In genomic region chr20:23165307-23165750, GRCh38 we compare ENCODE assay signal across 18 cellular contexts.
DNase-seq lines count a peak whose midpoint lies in the region; ATAC-seq and TF ChIP-seq lines count a peak whose summit lies in the region.
"Had no signal": no experiment of that assay in that cellular context is flagged by ENCODE, and none has a peak within 500 bp of the region (broad histone marks: within the 10 kb centered on the region; RNA-seq: fewer than 3 reads in every experiment).

No MANE protein-coding gene starts in this region.

- H3K9me3 ChIP-seq in WERI-Rb-1 (ENCODE audit: severe bottlenecking): no peaks in the 10 kb centered on the region
- no peaks in the 10 kb centered on the region for H3K9me3 ChIP-seq in tibial artery

- H3K9me3 Mint-ChIP-seq in activated CD8-positive, alpha-beta memory T cell treated with anti-CD3 and anti-CD28 coated beads, Interleukin-2, amount 10 ng/mL, durations not matched to agents 7 days and 5 days (ENCODE audit: low read depth): no peaks in the 10 kb centered on the region
- H3K9me3 Mint-ChIP-seq in glutamatergic neuron (ENCODE audit: unreplicated experiment): no peaks in the 10 kb centered on the region
- H3K9me3 Mint-ChIP-seq: activated T-helper 1 cell treated with anti-CD3 and anti-CD28 coated beads, Interleukin-12 subunit alpha, Interleukin-12 subunit beta, Interleukin-2, Interleukin-4 antibody, amounts not matched to agents 30 ng/mL and 10 ng/mL and 1 ng/mL, durations not matched to agents 14 hours and 24 hours and 36 hours; mesothelial cell of epicardium had no signal

- intact Hi-C loops in tibial artery (cut with DNase I; ENCODE audit: low total_unique reads): loop anchor here (10.0 kb wide), 1 partner anchor 69 kb away; no protein-coding TSS in a partner anchor

- H3K36me3 ChIP-seq in WERI-Rb-1: no peaks in the 10 kb centered on the region
- H3K36me3 ChIP-seq in tibial artery: no peaks in the 10 kb centered on the region

- CTCF ChIA-PET in activated CD8-positive, alpha-beta memory T cell treated with anti-CD3 and anti-CD28 coated beads, Interleukin-2, amount 10 ng/mL, durations not matched to agents 7 days and 5 days (lab: Charles Lee): no interaction called here

- no peaks in the 10 kb centered on the region for H3K36me3 Mint-ChIP-seq in activated CD8-positive, alpha-beta memory T cell treated with anti-CD3 and anti-CD28 coated beads, Interleukin-2, amount 10 ng/mL, durations not matched to agents 7 days and 5 days
- no peaks in the 10 kb centered on the region for H3K36me3 Mint-ChIP-seq in glutamatergic neuron (ENCODE audit: unreplicated experiment)
- H3K36me3 Mint-ChIP-seq: IgD-negative memory B cell, mesothelial cell of epicardium had no signal

- H3K4me1 ChIP-seq in tibial artery: peaks cover 0 to 40% (median 36%) of the 10 kb centered on the region in 4 donors

- H3K4me1 Mint-ChIP-seq in activated CD8-positive, alpha-beta memory T cell treated with anti-CD3 and anti-CD28 coated beads, Interleukin-2, amount 10 ng/mL, durations not matched to agents 7 days and 5 days: peaks cover 2% of the 10 kb centered on the region
- H3K4me1 Mint-ChIP-seq in glutamatergic neuron (ENCODE audit: low read depth, unreplicated experiment): peaks cover 2% of the 10 kb centered on the region
- H3K4me1 Mint-ChIP-seq: IgD-negative memory B cell had no signal

- H3K27me3 ChIP-seq in WERI-Rb-1 (ENCODE audit: insufficient read depth, low read depth, severe bottlenecking) (peaks cover 28% of the 10 kb centered on the region), tibial artery (no peaks in the 10 kb centered on the region)

- H3K27ac Mint-ChIP-seq in activated CD8-positive, alpha-beta memory T cell treated with anti-CD3 and anti-CD28 coated beads, Interleukin-2, amount 10 ng/mL, durations not matched to agents 7 days and 5 days: no peak overlapping the region
- H3K27ac Mint-ChIP-seq in glutamatergic neuron (ENCODE audit: unreplicated experiment): no peak overlapping the region
- H3K27ac Mint-ChIP-seq: activated T-helper 1 cell treated with anti-CD3 and anti-CD28 coated beads, Interleukin-12 subunit alpha, Interleukin-12 subunit beta, Interleukin-2, Interleukin-4 antibody, amounts not matched to agents 30 ng/mL and 10 ng/mL and 1 ng/mL, durations not matched to agents 14 hours and 24 hours and 36 hours; IgD-negative memory B cell had no signal

- peaks cover 2% of the 10 kb centered on the region for H3K27me3 Mint-ChIP-seq in activated CD8-positive, alpha-beta memory T cell treated with anti-CD3 and anti-CD28 coated beads, Interleukin-2, amount 10 ng/mL, durations not matched to agents 7 days and 5 days
- H3K27me3 Mint-ChIP-seq in glutamatergic neuron (ENCODE audit: unreplicated experiment): peaks cover 6% of the 10 kb centered on the region

- TF ChIP-seq CTCF in WERI-Rb-1 (IDR thresholded peaks at IDR 0.05; ENCODE audit: low read depth, low read length) (peak; percentile 26; the same call in 1 of the 2 replicates), tibial artery (IDR thresholded peaks at IDR 0.05) (no peak), glutamatergic neuron (IDR thresholded peaks at IDR 0.05; ENCODE audit: partially characterized antibody, unreplicated experiment) (no peak)

- peak; percentile 22 for DNase-seq in activated CD8-positive, alpha-beta memory T cell treated with anti-CD3 and anti-CD28 coated beads, Interleukin-2, amount 50 U/mL, for 48 hours
- no peak for DNase-seq in activated CD8-positive, alpha-beta memory T cell treated with anti-CD3 and anti-CD28 coated beads, Interleukin-2, amount 10 ng/mL, durations not matched to agents 7 days and 5 days
- DNase-seq in WERI-Rb-1: no peak
- DNase-seq in islet precursor cell: peak; percentile 60
- peak in 1 of 2 donors; percentile 54 for DNase-seq in tibial artery
- no peak for DNase-seq in SHP77 (lab: John Stamatoyannopoulos, UW)
- no peak for DNase-seq in glutamatergic neuron
- DNase-seq: activated CD4-positive, alpha-beta T cell treated with anti-CD3 and anti-CD28 coated beads, Interleukin-2, amount 50 U/mL, for 1 hour; effector CD4-positive, alpha-beta T cell; NCI-H524 treated with DMSO at 0.1 percent for 48 hours; SHP77 treated with DMSO at 0.1 percent for 48 hours; stimulated activated CD4-positive, alpha-beta T cell treated with anti-CD3 and anti-CD28 coated beads, Interleukin-12 subunit alpha, Interleukin-12 subunit beta, amount 100 ng/mL, for 4 hours; T1000 had no signal

- no peak for ATAC-seq in activated CD8-positive, alpha-beta memory T cell treated with anti-CD3 and anti-CD28 coated beads, Interleukin-2, amount 10 ng/mL, durations not matched to agents 7 days and 5 days
- no peak for ATAC-seq in HG02642 (IDR thresholded peaks at IDR 0.05; ENCODE audit: poor library complexity, unreplicated experiment)

- no peak overlapping the region for H3K4me3 Mint-ChIP-seq in activated CD8-positive, alpha-beta memory T cell treated with anti-CD3 and anti-CD28 coated beads, Interleukin-2, amount 10 ng/mL, durations not matched to agents 7 days and 5 days
- no peak overlapping the region for H3K4me3 Mint-ChIP-seq in glutamatergic neuron (ENCODE audit: unreplicated experiment)
- H3K4me3 Mint-ChIP-seq: activated T-helper 1 cell treated with anti-CD3 and anti-CD28 coated beads, Interleukin-12 subunit alpha, Interleukin-12 subunit beta, Interleukin-2, Interleukin-4 antibody, amounts not matched to agents 30 ng/mL and 10 ng/mL and 1 ng/mL, durations not matched to agents 14 hours and 24 hours and 36 hours; IgD-negative memory B cell; mesothelial cell of epicardium had no signal

- H3K4me3 ChIP-seq in WERI-Rb-1 (ENCODE audit: low read depth, low read length) (no peak overlapping the region), tibial artery (no peak overlapping the region)

- H3K27ac ChIP-seq in WERI-Rb-1: no peak overlapping the region
- peak overlapping the region; percentile 46 to 66 for H3K27ac ChIP-seq in tibial artery
- H3K27ac ChIP-seq: parathyroid adenoma had no signal

Comparison
In these comparisons a context has a peak if more than half of its experiments do, and no peak if none do; other contexts are left out.
1. DNase-seq: peak in activated CD8-positive, alpha-beta memory T cell treated with anti-CD3 and anti-CD28 coated beads, Interleukin-2, amount 50 U/mL, for 48 hours (single experiment) and islet precursor cell (single experiment); none in activated CD8-positive, alpha-beta memory T cell treated with anti-CD3 and anti-CD28 coated beads, Interleukin-2, amount 10 ng/mL, durations not matched to agents 7 days and 5 days (single experiment), WERI-Rb-1 (single experiment), SHP77 (0 of 2) and glutamatergic neuron (single experiment).